ENCODE assay signal across 8 cellular contexts in the genomic region with DNA sequence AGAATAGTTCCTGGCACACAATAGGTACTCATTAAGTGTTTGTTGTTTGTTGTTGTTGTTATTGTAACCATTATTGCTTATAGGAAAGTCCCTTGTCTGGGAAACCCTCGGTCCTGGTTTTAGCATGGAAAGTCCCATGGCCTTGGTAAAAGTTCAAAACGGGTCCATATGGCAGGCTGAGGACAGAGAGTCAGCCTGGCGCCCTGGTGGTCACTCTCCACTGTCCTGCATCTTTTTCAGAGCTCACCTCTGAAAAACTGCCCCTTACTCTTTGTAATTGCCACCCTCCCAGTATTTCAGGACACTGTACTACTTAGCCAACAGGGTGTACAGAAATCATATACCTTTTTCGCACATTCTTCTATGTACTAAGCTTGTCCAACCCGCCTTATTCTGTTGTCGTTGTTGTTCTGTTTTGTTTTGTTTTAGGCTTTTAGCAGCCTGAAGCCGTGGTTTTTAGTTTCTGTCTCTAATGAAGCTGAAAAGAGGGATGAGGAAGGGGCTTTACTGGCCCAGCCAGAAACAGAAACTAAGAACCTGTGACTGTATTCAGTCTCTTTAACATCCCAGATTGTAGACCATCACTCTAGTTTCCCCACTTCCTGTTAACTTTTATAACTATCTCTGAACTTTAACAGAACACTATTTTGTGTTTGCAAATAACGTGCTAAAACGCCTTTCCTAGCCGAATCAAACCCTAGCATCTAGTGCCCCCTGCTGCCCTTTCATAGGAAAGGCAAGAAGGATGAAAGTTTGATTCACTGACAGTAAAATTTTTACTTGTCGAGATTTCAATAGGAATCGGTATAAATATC. TPM values are rescaled to one million over a fixed set of nuclear protein-coding genes. Genes with fewer than 3 reads are reported as not detected.
DNase-seq lines count a peak whose midpoint lies in the region; FAIRE-seq and TF ChIP-seq lines count a peak whose summit lies in the region.

No MANE protein-coding gene starts in this region.

- CTCF ChIA-PET in HEK293T (lab: Yijun Ruan, JAX), result interaction anchor here (0.5 to 4.3 kb wide), 8 partner anchors 13 to 500 kb away, joined by 3 to 46 read pairs (median 4); no protein-coding TSS in a partner anchor

- H3K4me1 Mint-ChIP-seq in astrocyte (ENCODE audit: low read depth, unreplicated experiment), result peaks cover 4% of the 10 kb centered on the region

- DNase-seq in ELR (ENCODE audit: low read depth), result peak; percentile 84
- DNase-seq in HEK293T (ENCODE audit: extremely low spot score), result peak; percentile 53
- DNase-seq in NCI-H1092 (lab: John Stamatoyannopoulos, UW), result peak; percentile 27
- peak; percentile 65 for DNase-seq in SW480 (ENCODE audit: low spot score)
- DNase-seq in astrocyte (ENCODE audit: low read depth), result peak; percentile 55
- DNase-seq in hypothalamus (lab: John Stamatoyannopoulos, UW), result peak in 27 of 51 donors; percentile 1 to 80 (median 18)
- DNase-seq in sigmoid colon, result peak; percentile 75
- DNase-seq in posterior vena cava (ENCODE audit: low spot score), result no peak

- H3K36me3 ChIP-seq in astrocyte (ENCODE audit: insufficient read depth, low read length) (peaks cover 3% of the 10 kb centered on the region), sigmoid colon (no peaks in the 10 kb centered on the region)

- H3K4me2 ChIP-seq in astrocyte (ENCODE audit: low read length), result peak overlapping the region; percentile 92

- WGBS in sigmoid colon, 2 donors, result 15 to 24% methylated on average over 12 of the region's 12 CpGs

- no peaks in the 10 kb centered on the region for H3K27me3 Mint-ChIP-seq in astrocyte (ENCODE audit: low read depth, unreplicated experiment)

- TF ChIP-seq POLR2A in sigmoid colon (IDR thresholded peaks at IDR 0.05), result no peak

- peak overlapping the region; percentile 76 for H3K4me3 ChIP-seq in astrocyte (ENCODE audit: insufficient read depth, low read depth, low read length)
- H3K4me3 ChIP-seq in sigmoid colon, result peak overlapping the region; percentile 61 to 76 (median 66)

- POLR2A ChIA-PET in HEK293T (lab: Yijun Ruan, JAX), result interaction anchor here (1.4 to 2.5 kb wide), 4 partner anchors 243 to 379 kb away, joined by 4 to 10 read pairs (median 7); partner anchors contain the start of genes EFHC1, MCM3 and PAQR8

- TF ChIP-seq CTCF in astrocyte (IDR thresholded peaks at IDR 0.05; ENCODE audit: insufficient read depth, low read depth, low read length), result peak; percentile 94
- peak; percentile 76 to 78 (median 76) for TF ChIP-seq CTCF in sigmoid colon (IDR thresholded peaks at IDR 0.05)

- H3K9me3 ChIP-seq in astrocyte (ENCODE audit: insufficient read depth, low read depth, low read length) (no peaks in the 10 kb centered on the region), sigmoid colon (no peaks in the 10 kb centered on the region)

- H3K4me1 ChIP-seq in astrocyte (ENCODE audit: insufficient read depth, low read length) (peaks cover 14% of the 10 kb centered on the region), sigmoid colon (peaks cover 0 to 17% (median 6%) of the 10 kb centered on the region in 4 donors)

- peak; percentile 71 for FAIRE-seq in astrocyte (lab: Jason Lieb, UNC)

- peaks cover 23% of the 10 kb centered on the region for H3K79me2 ChIP-seq in astrocyte (ENCODE audit: insufficient read depth, low read length)

- H3K4me3 Mint-ChIP-seq in astrocyte (ENCODE audit: unreplicated experiment), result no peak overlapping the region

- H2AFZ ChIP-seq in astrocyte (ENCODE audit: low read depth, low read length), result peak overlapping the region; percentile 87

- no peak overlapping the region for H3K27ac Mint-ChIP-seq in astrocyte (ENCODE audit: unreplicated experiment)

- TF ChIP-seq EP300 in sigmoid colon (IDR thresholded peaks at IDR 0.05), result no peak

- no peaks in the 10 kb centered on the region for H3K9me3 Mint-ChIP-seq in astrocyte (ENCODE audit: unreplicated experiment)

- peak overlapping the region; percentile 82 for H3K9ac ChIP-seq in astrocyte (ENCODE audit: low read length)

- H3K27ac ChIP-seq in astrocyte (ENCODE audit: low read depth, low read length), result peak overlapping the region; percentile 47
- H3K27ac ChIP-seq in sigmoid colon, result peak overlapping the region; percentile 69 to 83 (median 78)

- H3K27me3 ChIP-seq in astrocyte (ENCODE audit: insufficient read depth, low read length) (no peaks in the 10 kb centered on the region), sigmoid colon (no peaks in the 10 kb centered on the region)

- H3K36me3 Mint-ChIP-seq in astrocyte (ENCODE audit: low read depth, unreplicated experiment), result no peaks in the 10 kb centered on the region

- peaks cover 12% of the 10 kb centered on the region for H4K20me1 ChIP-seq in astrocyte (ENCODE audit: insufficient read depth, low read length)

- intact Hi-C loops in sigmoid colon (cut with DNase I) (loop anchor here (1.0 to 5.0 kb wide), 4 partner anchors 66 to 247 kb away; partner anchors contain the start of gene TRAM2), posterior vena cava (cut with DNase I) (loop anchor here in 1 of 2 donors (5.0 to 10.0 kb wide), 2 partner anchors 89 to 246 kb away; partner anchors contain the start of gene TRAM2)

TF ChIP-seq in HEK293T, 16 proteins besides CTCF, POLR2A, EP300 and RAD21:
- TF ChIP-seq L3MBTL2 (conservative IDR thresholded peaks at IDR 0.05), result no peak

RNA-seq across cellular contexts. Expression of gene TMEM14A, which starts 7.6 kb away (rescaled TPM):
- 26.1 and 29.7 TPM in 2 replicates for total RNA-seq in astrocyte
- total RNA-seq in sigmoid colon, result 10 to 100 TPM; 24.7 to 48.5 (median 41.2) TPM
- 10 to 100 TPM; 18.5 to 25.2 (median 24.1) TPM for polyA plus RNA-seq in sigmoid colon
- 10 to 100 TPM; 17.9 to 25.2 TPM for total RNA-seq in posterior vena cava
